Comparison of ENCODE assay signal across 27 cellular contexts in the genomic region with DNA sequence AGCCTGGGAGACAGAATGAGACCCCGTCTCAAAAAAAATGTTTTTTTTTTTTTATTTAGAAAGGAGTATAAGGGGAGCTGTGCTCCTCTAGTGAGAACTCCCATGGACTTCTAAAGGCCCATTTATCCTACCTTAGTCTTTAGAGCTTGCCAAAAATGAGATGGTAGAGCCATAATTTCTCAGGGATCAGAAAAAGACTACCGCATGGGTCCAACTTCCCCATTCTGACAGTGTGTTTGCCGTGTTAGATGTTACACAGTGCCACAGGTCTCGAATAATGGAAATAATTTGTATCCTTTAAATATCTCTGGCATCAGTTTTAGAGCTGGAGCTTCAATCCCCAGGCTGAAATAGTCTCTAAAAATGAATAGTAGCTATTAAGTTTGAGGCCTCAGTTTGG. TPM values are rescaled to one million over a fixed set of nuclear protein-coding genes. Genes with fewer than 3 reads are reported as not detected.
DNase-seq lines count a peak whose midpoint lies in the region; ATAC-seq, FAIRE-seq and TF ChIP-seq lines count a peak whose summit lies in the region.
"Had no signal": no experiment of that assay in that cellular context is flagged by ENCODE, and none has a peak within 500 bp of the region (broad histone marks: within the 10 kb centered on the region; RNA-seq: fewer than 3 reads in every experiment).

No MANE protein-coding gene starts in this region.

- H3K27ac Mint-ChIP-seq in activated CD4-positive, alpha-beta T cell treated with anti-CD3 and anti-CD28 coated beads, Interleukin-2, amount 10 ng/mL, durations not matched to agents 24 days and 14 days: no peak overlapping the region
- H3K27ac Mint-ChIP-seq: activated T-helper 17 cell treated with anti-CD3 and anti-CD28 coated beads, Interleukin-2, amount 50 U/mL, for 72 hours; mesothelial cell of epicardium had no signal

- CTCF ChIA-PET in K562 (lab: Yijun Ruan, JAX; ENCODE audit: low intra/inter-chr PET ratio): no interaction called here

- TF ChIP-seq RAD21 in K562 (CRISPR knock-in tag; conservative IDR thresholded peaks at IDR 0.05 in 1 of 2, IDR thresholded peaks at IDR 0.05 in 1 of 2): no peak

- 43% methylated on average over 4 of the region's 4 CpGs for WGBS in K562 (ENCODE audit: insufficient coverage, low coverage, missing lambda C conversion rate)

- H3K9me3 Mint-ChIP-seq in activated CD4-positive, alpha-beta T cell treated with anti-CD3 and anti-CD28 coated beads, Interleukin-2, amount 10 ng/mL, durations not matched to agents 24 days and 14 days: no peaks in the 10 kb centered on the region
- H3K9me3 Mint-ChIP-seq: activated naive CD4-positive, alpha-beta T cell treated with anti-CD3 and anti-CD28 coated beads, Interleukin-2, amount 50 U/mL, for 24 hours; activated T-helper 17 cell treated with anti-CD3 and anti-CD28 coated beads, Interleukin-2, amount 50 U/mL, for 72 hours; mesothelial cell of epicardium; WTC11 had no signal

- H3K27me3 Mint-ChIP-seq in activated CD4-positive, alpha-beta T cell treated with anti-CD3 and anti-CD28 coated beads, Interleukin-2, amount 10 ng/mL, durations not matched to agents 24 days and 14 days: no peaks in the 10 kb centered on the region
- H3K27me3 Mint-ChIP-seq: activated naive CD4-positive, alpha-beta T cell treated with anti-CD3 and anti-CD28 coated beads, Interleukin-2, amount 50 U/mL, for 24 hours; activated T-helper 17 cell treated with anti-CD3 and anti-CD28 coated beads, Interleukin-2, amount 50 U/mL, for 72 hours; naive thymus-derived CD4-positive, alpha-beta T cell had no signal

- no peaks in the 10 kb centered on the region for H3K36me3 ChIP-seq in K562 (ENCODE audit: control insufficient read depth, insufficient read depth, low read length)
- H3K36me3 ChIP-seq: transverse colon had no signal

- peak; percentile 47 for DNase-seq in activated CD4-positive, alpha-beta T cell treated with anti-CD3 and anti-CD28 coated beads, Interleukin-2, amount 10 ng/mL, durations not matched to agents 24 days and 14 days
- no peak for DNase-seq in activated CD4-positive, alpha-beta T cell treated with anti-CD3 and anti-CD28 coated beads for 4 hours
- DNase-seq in NB4 (ENCODE audit: low read depth) (peak; percentile 70), K562 (ENCODE audit: extremely low read depth in 1 of 4, low spot score in 3 of 4) (no peak), nucleus accumbens (lab: John Stamatoyannopoulos, UW) (no peak), NCI-H2227 treated with DMSO at 0.1 percent for 48 hours (lab: John Stamatoyannopoulos, UW) (no peak)
- DNase-seq in stimulated activated naive CD4-positive, alpha-beta T cell treated with Interleukin-2 at 50 U/mL for 16 hours (lab: John Stamatoyannopoulos, UW): no peak
- DNase-seq: activated CD4-positive, alpha-beta T cell treated with anti-CD3 and anti-CD28 coated beads, Interleukin-2, amount 50 U/mL, for 4 hours; DMS153; effector memory CD4-positive, alpha-beta T cell; HCEC 1CT; left ventricle myocardium superior; naive thymus-derived CD4-positive, alpha-beta T cell; NCI-H2029 treated with DMSO at 0.1 percent for 48 hours; NCI-H226; NCI-H748 treated with DMSO at 0.1 percent for 48 hours; SHP77; T1000; transverse colon had no signal

- BruUV-seq in K562 (replicated peaks; lab: Mats Ljungman, UMichigan): no TSS peak

- no peaks in the 10 kb centered on the region for H3K9me3 ChIP-seq in K562 (replicated peaks; ENCODE audit: control insufficient read depth, insufficient read depth, low read depth, low read length)
- H3K9me3 ChIP-seq: transverse colon had no signal

- POLR2A ChIA-PET in K562 (lab: Yijun Ruan, JAX): no interaction called here

- H3K9ac ChIP-seq in K562 (ENCODE audit: insufficient read depth in 1 of 2, low read depth in 2 of 2, low read length in 2 of 2): no peak overlapping the region

- peak overlapping the region; percentile 40; the same call in 1 of the 2 replicates for H2AFZ ChIP-seq in K562 (ENCODE audit: low read depth, low read length)

- H3K9me1 ChIP-seq in K562 (ENCODE audit: control insufficient read depth, insufficient read depth, low read length): no peaks in the 10 kb centered on the region

- H3K27ac ChIP-seq in K562 (ENCODE audit: extremely low read depth, low read depth, low read length): no peak overlapping the region

- TF ChIP-seq EP300 in K562 (IDR thresholded peaks at IDR 0.05; ENCODE audit: low read length): no peak

- no peaks in the 10 kb centered on the region for H4K20me1 ChIP-seq in K562 (replicated peaks; ENCODE audit: control insufficient read depth, insufficient read depth, low read length)

- no peak for FAIRE-seq in K562 (lab: Jason Lieb, UNC)
- FAIRE-seq: A204.1, bronchial epithelial cell, keratinocyte had no signal

- no peak for ATAC-seq in K562
- no peak for ATAC-seq in GM18511 (IDR thresholded peaks at IDR 0.05; ENCODE audit: unreplicated experiment)
- ATAC-seq: activated T-helper 17 cell treated with anti-CD3 and anti-CD28 coated beads, Interleukin-2, amount 50 U/mL, for 72 hours; left ventricle myocardium superior; WTC11 had no signal

- peaks cover 10% of the 10 kb centered on the region for H3K4me1 Mint-ChIP-seq in activated CD4-positive, alpha-beta T cell treated with anti-CD3 and anti-CD28 coated beads, Interleukin-2, amount 10 ng/mL, durations not matched to agents 24 days and 14 days

- intact Hi-C loops in activated CD4-positive, alpha-beta T cell treated with anti-CD3 and anti-CD28 coated beads, Interleukin-2, amount 10 ng/mL, durations not matched to agents 24 days and 14 days (cut with micrococcal nuclease): loop anchor here (10.0 kb wide), 1 partner anchor 684 kb away; no protein-coding TSS in a partner anchor
- intact Hi-C loops in K562 (cut with micrococcal nuclease): no loop called here

- H3K27me3 ChIP-seq in K562 (ENCODE audit: control insufficient read depth in 2 of 2, insufficient read depth in 2 of 2, low read length in 2 of 2): no peaks in the 10 kb centered on the region
- H3K27me3 ChIP-seq: transverse colon had no signal

- no peak overlapping the region for H3K4me2 ChIP-seq in K562 (ENCODE audit: insufficient read depth, low read length)

- in situ Hi-C loops in K562 (cut with MboI): loop anchor here (10.0 to 25.0 kb wide), 2 partner anchors 326 to 411 kb away; partner anchors contain the start of gene DNAH7

- no peak overlapping the region for H3K4me3 Mint-ChIP-seq in activated CD4-positive, alpha-beta T cell treated with anti-CD3 and anti-CD28 coated beads, Interleukin-2, amount 10 ng/mL, durations not matched to agents 24 days and 14 days
- H3K4me3 Mint-ChIP-seq: activated naive CD4-positive, alpha-beta T cell treated with anti-CD3 and anti-CD28 coated beads, Interleukin-2, amount 50 U/mL, for 24 hours; activated T-helper 17 cell treated with anti-CD3 and anti-CD28 coated beads, Interleukin-2, amount 50 U/mL, for 72 hours; mesothelial cell of epicardium; WTC11 had no signal

- TF ChIP-seq CTCF in NB4 (IDR thresholded peaks at IDR 0.05; ENCODE audit: low read depth, low read length): no peak
- TF ChIP-seq CTCF in K562 (IDR thresholded peaks at IDR 0.05 in 2 of 3, conservative IDR thresholded peaks at IDR 0.05 in 1 of 3; ENCODE audit: insufficient read depth in 2 of 3, low read depth in 1 of 3, low read length in 3 of 3): no peak

- H3K4me3 ChIP-seq in NB4 (ENCODE audit: low read depth, low read length) (peak overlapping the region; percentile 35), K562 (no peak overlapping the region)
- H3K4me3 ChIP-seq: transverse colon had no signal

- H3K79me2 ChIP-seq in K562 (ENCODE audit: control insufficient read depth, insufficient read depth, low read length): no peaks in the 10 kb centered on the region

- peaks cover 2% of the 10 kb centered on the region for H3K36me3 Mint-ChIP-seq in activated CD4-positive, alpha-beta T cell treated with anti-CD3 and anti-CD28 coated beads, Interleukin-2, amount 10 ng/mL, durations not matched to agents 24 days and 14 days (ENCODE audit: low read depth)
- H3K36me3 Mint-ChIP-seq: activated naive CD4-positive, alpha-beta T cell treated with anti-CD3 and anti-CD28 coated beads, Interleukin-2, amount 50 U/mL, for 24 hours; mesothelial cell of epicardium; WTC11 had no signal

- TF ChIP-seq POLR2A in NB4 (IDR thresholded peaks at IDR 0.05; ENCODE audit: extremely low read depth, insufficient read length): no peak
- TF ChIP-seq POLR2A in K562 (conservative IDR thresholded peaks at IDR 0.05): no peak

- H3K4me1 ChIP-seq in K562 (replicated peaks in 1 of 2; ENCODE audit: control insufficient read depth in 2 of 2, insufficient read depth in 2 of 2, low read length in 2 of 2): peaks cover 4 to 18% of the 10 kb centered on the region in 2 experiments; a peak in 4 of 5 replicates

RNA-seq across cellular contexts. Expression of gene SLC39A10, which starts 6.0 kb away (rescaled TPM):
- 33.4 and 37.1 TPM in 2 replicates for total RNA-seq in activated CD4-positive, alpha-beta T cell treated with anti-CD3 and anti-CD28 coated beads, Interleukin-2, amount 10 ng/mL, durations not matched to agents 24 days and 14 days
- total RNA-seq in K562 (2011; cell fraction: chromatin; rRNA removed; ENCODE audit: low replicate concordance): 34.4 and 95.3 TPM in 2 replicates
- total RNA-seq in K562 (2011; cell fraction: nucleolus; rRNA removed): 38.0 and 44.5 TPM in 2 replicates
- 59.2 and 86.5 TPM in 2 replicates for total RNA-seq in K562 (2011; cell fraction: nucleoplasm; rRNA removed)
- total RNA-seq in K562 (2014; rRNA removed): 16.7 and 20.6 TPM in 2 replicates
- 40.1 and 42.6 TPM in 2 replicates for total RNA-seq in K562 (2014; rRNA removed; fragmentation: Illumina TruSeq; extraction: Trizol)
- 36.5 and 37.7 TPM in 2 replicates for total RNA-seq in K562 (2015; rRNA removed; fragmentation: Illumina TruSeq; extraction: Trizol)
- total RNA-seq in K562 (2021): 34.8 and 35.5 TPM in 2 replicates
- 34.2 and 37.8 TPM in 2 replicates for polyA plus RNA-seq in K562 (2011; rRNA removed)
- 7.7 and 16.7 TPM in 2 replicates for polyA plus RNA-seq in K562 (2011; cell fraction: cytosol; rRNA removed)
- 18.3 and 28.9 TPM in 2 replicates for polyA plus RNA-seq in K562 (2011; cell fraction: nucleus; rRNA removed)
- 13.0 and 15.7 TPM in 2 replicates for polyA plus RNA-seq in K562 (2012)
- polyA plus RNA-seq in K562 (2014; fragmentation: Illumina TruSeq; extraction: Trizol): 20.6 and 23.1 TPM in 2 replicates
- polyA plus RNA-seq in K562 (2014; fragmentation: Nextera tagmentation; extraction: Ambion mirVana): 10 to 100 TPM; 14.5 to 18.2 TPM
- 12.5 and 13.7 TPM in 2 replicates for polyA plus RNA-seq in K562 (2014; rRNA removed)
- 118 and 121 TPM in 2 replicates for polyA minus RNA-seq in K562 (2011; rRNA and poly(A)+ RNA removed)
- 26.0 and 45.5 TPM in 2 replicates for polyA minus RNA-seq in K562 (2011; cell fraction: cytosol; rRNA and poly(A)+ RNA removed)
- polyA minus RNA-seq in K562 (2011; cell fraction: nucleus; rRNA and poly(A)+ RNA removed): 28.3 and 51.6 TPM in 2 replicates

Comparison
In these comparisons a context has a peak if more than half of its experiments do, and no peak if none do; other contexts are left out.
1. DNase-seq: peak in activated CD4-positive, alpha-beta T cell treated with anti-CD3 and anti-CD28 coated beads, Interleukin-2, amount 10 ng/mL, durations not matched to agents 24 days and 14 days (single experiment) and NB4 (single experiment); none in activated CD4-positive, alpha-beta T cell treated with anti-CD3 and anti-CD28 coated beads for 4 hours (0 of 2), K562 (0 of 4), stimulated activated naive CD4-positive, alpha-beta T cell treated with Interleukin-2 at 50 U/mL for 16 hours (single experiment), nucleus accumbens (0 of 56) and NCI-H2227 treated with DMSO at 0.1 percent for 48 hours (single experiment).